In the genomic region with DNA sequence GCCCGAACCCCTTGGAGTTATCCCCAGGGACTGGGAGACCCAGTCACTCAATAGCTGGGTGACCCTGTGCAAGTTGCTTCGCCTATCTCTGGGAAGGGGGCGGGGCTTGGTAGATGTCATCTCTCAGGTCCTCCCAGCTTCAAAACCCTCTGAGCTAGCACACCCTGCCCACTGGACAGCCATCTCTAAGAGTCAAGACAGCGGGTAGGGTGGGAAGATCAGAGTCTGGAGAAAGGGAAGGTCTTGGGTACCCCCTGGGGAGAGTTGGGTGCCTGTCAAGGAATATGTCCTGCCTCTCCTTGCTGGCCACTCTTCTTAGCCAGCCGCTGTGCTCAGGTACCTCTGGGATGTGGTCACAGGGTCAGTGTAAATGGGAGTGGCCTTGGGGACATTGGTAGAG, we compare ENCODE assay signal across 1 cellular context.
TF ChIP-seq lines count a peak whose summit lies in the region.

No MANE protein-coding gene starts in this region.

TF ChIP-seq in GM23338, 12 proteins besides CTCF, POLR2A, EP300 and RAD21 (continued from another document):
- TF ChIP-seq, protein P1, sequence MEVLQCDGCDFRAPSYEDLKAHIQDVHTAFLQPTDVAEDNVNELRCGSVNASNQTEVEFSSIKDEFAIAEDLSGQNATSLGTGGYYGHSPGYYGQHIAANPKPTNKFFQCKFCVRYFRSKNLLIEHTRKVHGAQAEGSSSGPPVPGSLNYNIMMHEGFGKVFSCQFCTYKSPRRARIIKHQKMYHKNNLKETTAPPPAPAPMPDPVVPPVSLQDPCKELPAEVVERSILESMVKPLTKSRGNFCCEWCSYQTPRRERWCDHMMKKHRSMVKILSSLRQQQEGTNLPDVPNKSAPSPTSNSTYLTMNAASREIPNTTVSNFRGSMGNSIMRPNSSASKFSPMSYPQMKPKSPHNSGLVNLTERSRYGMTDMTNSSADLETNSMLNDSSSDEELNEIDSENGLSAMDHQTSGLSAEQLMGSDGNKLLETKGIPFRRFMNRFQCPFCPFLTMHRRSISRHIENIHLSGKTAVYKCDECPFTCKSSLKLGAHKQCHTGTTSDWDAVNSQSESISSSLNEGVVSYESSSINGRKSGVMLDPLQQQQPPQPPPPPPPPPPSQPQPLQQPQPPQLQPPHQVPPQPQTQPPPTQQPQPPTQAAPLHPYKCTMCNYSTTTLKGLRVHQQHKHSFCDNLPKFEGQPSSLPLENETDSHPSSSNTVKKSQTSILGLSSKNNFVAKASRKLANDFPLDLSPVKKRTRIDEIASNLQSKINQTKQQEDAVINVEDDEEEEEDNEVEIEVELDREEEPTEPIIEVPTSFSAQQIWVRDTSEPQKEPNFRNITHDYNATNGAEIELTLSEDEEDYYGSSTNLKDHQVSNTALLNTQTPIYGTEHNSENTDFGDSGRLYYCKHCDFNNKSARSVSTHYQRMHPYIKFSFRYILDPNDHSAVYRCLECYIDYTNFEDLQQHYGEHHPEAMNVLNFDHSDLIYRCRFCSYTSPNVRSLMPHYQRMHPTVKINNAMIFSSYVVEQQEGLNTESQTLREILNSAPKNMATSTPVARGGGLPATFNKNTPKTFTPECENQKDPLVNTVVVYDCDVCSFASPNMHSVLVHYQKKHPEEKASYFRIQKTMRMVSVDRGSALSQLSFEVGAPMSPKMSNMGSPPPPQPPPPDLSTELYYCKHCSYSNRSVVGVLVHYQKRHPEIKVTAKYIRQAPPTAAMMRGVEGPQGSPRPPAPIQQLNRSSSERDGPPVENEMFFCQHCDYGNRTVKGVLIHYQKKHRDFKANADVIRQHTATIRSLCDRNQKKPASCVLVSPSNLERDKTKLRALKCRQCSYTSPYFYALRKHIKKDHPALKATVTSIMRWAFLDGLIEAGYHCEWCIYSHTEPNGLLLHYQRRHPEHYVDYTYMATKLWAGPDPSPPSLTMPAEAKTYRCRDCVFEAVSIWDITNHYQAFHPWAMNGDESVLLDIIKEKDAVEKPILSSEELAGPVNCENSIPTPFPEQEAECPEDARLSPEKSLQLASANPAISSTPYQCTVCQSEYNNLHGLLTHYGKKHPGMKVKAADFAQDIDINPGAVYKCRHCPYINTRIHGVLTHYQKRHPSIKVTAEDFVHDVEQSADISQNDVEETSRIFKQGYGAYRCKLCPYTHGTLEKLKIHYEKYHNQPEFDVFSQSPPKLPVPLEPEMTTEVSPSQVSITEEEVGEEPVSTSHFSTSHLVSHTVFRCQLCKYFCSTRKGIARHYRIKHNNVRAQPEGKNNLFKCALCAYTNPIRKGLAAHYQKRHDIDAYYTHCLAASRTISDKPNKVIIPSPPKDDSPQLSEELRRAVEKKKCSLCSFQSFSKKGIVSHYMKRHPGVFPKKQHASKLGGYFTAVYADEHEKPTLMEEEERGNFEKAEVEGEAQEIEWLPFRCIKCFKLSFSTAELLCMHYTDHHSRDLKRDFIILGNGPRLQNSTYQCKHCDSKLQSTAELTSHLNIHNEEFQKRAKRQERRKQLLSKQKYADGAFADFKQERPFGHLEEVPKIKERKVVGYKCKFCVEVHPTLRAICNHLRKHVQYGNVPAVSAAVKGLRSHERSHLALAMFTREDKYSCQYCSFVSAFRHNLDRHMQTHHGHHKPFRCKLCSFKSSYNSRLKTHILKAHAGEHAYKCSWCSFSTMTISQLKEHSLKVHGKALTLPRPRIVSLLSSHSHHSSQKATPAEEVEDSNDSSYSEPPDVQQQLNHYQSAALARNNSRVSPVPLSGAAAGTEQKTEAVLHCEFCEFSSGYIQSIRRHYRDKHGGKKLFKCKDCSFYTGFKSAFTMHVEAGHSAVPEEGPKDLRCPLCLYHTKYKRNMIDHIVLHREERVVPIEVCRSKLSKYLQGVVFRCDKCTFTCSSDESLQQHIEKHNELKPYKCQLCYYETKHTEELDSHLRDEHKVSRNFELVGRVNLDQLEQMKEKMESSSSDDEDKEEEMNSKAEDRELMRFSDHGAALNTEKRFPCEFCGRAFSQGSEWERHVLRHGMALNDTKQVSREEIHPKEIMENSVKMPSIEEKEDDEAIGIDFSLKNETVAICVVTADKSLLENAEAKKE (CRISPR knock-in tag; IDR thresholded peaks at IDR 0.05), result no peak
- TF ChIP-seq CREB1 (CRISPR knock-in tag; IDR thresholded peaks at IDR 0.05; ENCODE audit: low read depth), result no peak
- no peak for TF ChIP-seq JUNB (IDR thresholded peaks at IDR 0.05; ENCODE audit: unreplicated experiment)
- TF ChIP-seq POLR2AphosphoS5 (IDR thresholded peaks at IDR 0.05; ENCODE audit: low read depth), result no peak
- TF ChIP-seq ZNF331 (CRISPR knock-in tag; IDR thresholded peaks at IDR 0.05; ENCODE audit: low read depth), result no peak
- TF ChIP-seq, protein P2, sequence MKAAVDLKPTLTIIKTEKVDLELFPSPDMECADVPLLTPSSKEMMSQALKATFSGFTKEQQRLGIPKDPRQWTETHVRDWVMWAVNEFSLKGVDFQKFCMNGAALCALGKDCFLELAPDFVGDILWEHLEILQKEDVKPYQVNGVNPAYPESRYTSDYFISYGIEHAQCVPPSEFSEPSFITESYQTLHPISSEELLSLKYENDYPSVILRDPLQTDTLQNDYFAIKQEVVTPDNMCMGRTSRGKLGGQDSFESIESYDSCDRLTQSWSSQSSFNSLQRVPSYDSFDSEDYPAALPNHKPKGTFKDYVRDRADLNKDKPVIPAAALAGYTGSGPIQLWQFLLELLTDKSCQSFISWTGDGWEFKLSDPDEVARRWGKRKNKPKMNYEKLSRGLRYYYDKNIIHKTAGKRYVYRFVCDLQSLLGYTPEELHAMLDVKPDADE (IDR thresholded peaks at IDR 0.05), result no peak
- no peak for TF ChIP-seq STAT1 (IDR thresholded peaks at IDR 0.05; ENCODE audit: unreplicated experiment)
- TF ChIP-seq EZH2 (IDR thresholded peaks at IDR 0.05; ENCODE audit: low read depth, unreplicated experiment), result no peak
